In the genomic region with DNA sequence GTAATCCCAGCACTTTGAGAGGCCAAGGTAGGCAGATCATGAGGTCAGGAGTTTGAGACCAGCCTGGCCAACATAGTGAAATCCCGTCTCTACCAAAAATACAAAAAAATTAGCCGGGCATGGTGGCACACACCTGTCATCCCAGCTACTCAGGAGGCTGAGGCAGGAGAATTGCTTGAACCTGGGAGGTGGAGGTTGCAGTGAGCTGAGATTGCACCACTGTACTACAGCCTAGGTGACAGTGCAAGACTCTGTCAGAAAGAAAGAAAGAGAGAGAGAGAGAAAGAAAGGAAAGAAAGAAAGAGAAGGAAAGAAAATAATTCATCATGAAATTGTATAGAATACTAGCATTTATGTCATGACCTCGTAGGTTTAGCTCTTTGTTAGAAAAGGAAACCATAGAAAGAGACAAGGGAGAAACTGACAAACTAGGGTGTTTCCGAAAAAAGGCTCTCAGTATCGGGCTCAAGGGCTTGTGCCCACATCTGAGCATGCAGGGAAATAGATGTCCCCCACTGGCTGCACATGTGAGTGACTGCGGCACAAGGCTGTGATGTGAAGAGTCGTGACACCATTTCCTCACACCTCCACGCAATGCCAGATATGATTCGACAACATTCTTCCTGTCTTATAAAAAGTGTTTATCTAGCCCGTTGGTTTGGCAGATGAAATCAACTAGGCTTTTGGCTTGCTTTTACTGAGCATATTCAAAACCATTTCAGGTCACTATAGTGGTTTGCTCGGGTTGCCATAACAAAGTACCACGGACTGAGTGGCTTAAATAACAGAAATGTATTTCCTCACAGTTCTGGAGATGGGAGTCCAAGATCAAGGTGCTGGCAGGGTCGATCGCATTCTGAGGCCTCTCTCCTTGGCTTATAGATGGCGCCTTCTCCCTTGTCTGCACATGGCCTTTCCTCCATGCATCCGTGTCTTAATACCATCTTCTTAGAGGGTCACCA, we compare ENCODE assay signal across 7 cellular contexts. TPM values are rescaled to one million over a fixed set of nuclear protein-coding genes. Genes with fewer than 3 reads are reported as not detected.
DNase-seq lines count a peak whose midpoint lies in the region; ATAC-seq and TF ChIP-seq lines count a peak whose summit lies in the region.

No MANE protein-coding gene starts in this region.

- no peak overlapping the region for H4K5ac ChIP-seq in H9 (ENCODE audit: insufficient read length, low read depth, low read length)

- no peaks in the 10 kb centered on the region for H3K36me3 ChIP-seq in lower lobe of right lung

- no peak overlapping the region for H3K4ac ChIP-seq in H9 (ENCODE audit: low read depth, low read length)

- H3K9me3 Mint-ChIP-seq in H9 = no peaks in the 10 kb centered on the region

- H2BK5ac ChIP-seq in H9 (ENCODE audit: insufficient read length, low read length) = no peak overlapping the region

- peak overlapping the region in 1 of 3 experiments; percentile 46; a peak in 1 of 7 replicates for H3K27ac Mint-ChIP-seq in H9

- H3K4me3 ChIP-seq in lower lobe of right lung = peak overlapping the region; percentile 57

- no peak overlapping the region for H3K18ac ChIP-seq in H9 (ENCODE audit: insufficient read length, low read depth, low read length)

- no peak overlapping the region for H2AFZ ChIP-seq in H9 (ENCODE audit: low read length)

- H3K27me3 ChIP-seq in lower lobe of right lung (ENCODE audit: low read depth) (no peaks in the 10 kb centered on the region), H9 (ENCODE audit: insufficient read depth, low read length) (no peaks in the 10 kb centered on the region)

- H3K9ac ChIP-seq in H9 (ENCODE audit: extremely low read depth, insufficient read length, low read length) = no peak overlapping the region

- DNase-seq in NK-92 (lab: John Stamatoyannopoulos, UW; ENCODE audit: unreplicated experiment) (peak; percentile 13), lower lobe of right lung (no peak), H9 (no peak), C1 segment of cervical spinal cord (lab: John Stamatoyannopoulos, UW) (no peak)
- DNase-seq in activated effector memory CD4-positive, alpha-beta T cell treated with anti-CD3 and anti-CD28 coated beads, Interleukin-2, amount 50 U/mL, for 16 hours = peak; percentile 91
- peak; percentile 53 to 84 (median 76) for DNase-seq in stimulated activated naive CD4-positive, alpha-beta T cell (lab: John Stamatoyannopoulos, UW)

- H4K20me1 ChIP-seq in H9 (ENCODE audit: control insufficient read depth, insufficient read depth, insufficient read length) = no peaks in the 10 kb centered on the region

- H3K27me3 Mint-ChIP-seq in H9 (ENCODE audit: low read depth) = no peaks in the 10 kb centered on the region; the same call in 1 of the 2 replicates

- H2BK120ac ChIP-seq in H9 (ENCODE audit: low read depth, low read length, poor library complexity, severe bottlenecking) = no peak overlapping the region

- H2BK20ac ChIP-seq in H9 (ENCODE audit: low read depth, low read length, poor library complexity, severe bottlenecking) = no peak overlapping the region

- TF ChIP-seq CTCF in lower lobe of right lung (IDR thresholded peaks at IDR 0.05) = no peak
- TF ChIP-seq CTCF in H9 (conservative IDR thresholded peaks at IDR 0.05) = no peak

- H3K23ac ChIP-seq in H9 (ENCODE audit: insufficient read length, low read depth, low read length) = no peak overlapping the region

- peaks cover 13 to 15% of the 10 kb centered on the region in 2 experiments for H3K4me1 Mint-ChIP-seq in H9

- H3T11ph ChIP-seq in H9 (ENCODE audit: low read length) = no peak overlapping the region

- no peak overlapping the region for H4K91ac ChIP-seq in H9 (ENCODE audit: insufficient read length, low read depth, low read length)

- no peaks in the 10 kb centered on the region for H3K9me3 ChIP-seq in lower lobe of right lung
- no peaks in the 10 kb centered on the region for H3K9me3 ChIP-seq in H9 (ENCODE audit: control insufficient read depth, low read depth, low read length)

- intact Hi-C loops in lower lobe of right lung (cut with DNase I) = loop anchor here (10.0 kb wide), 1 partner anchor 85 kb away; no protein-coding TSS in a partner anchor

- H2BK15ac ChIP-seq in H9 (ENCODE audit: low read depth, low read length) = no peak overlapping the region

- H3K27ac ChIP-seq in lower lobe of right lung = peak overlapping the region; percentile 89
- no peak overlapping the region for H3K27ac ChIP-seq in H9 (ENCODE audit: insufficient read length, low read depth, low read length)

- H3K4me1 ChIP-seq in lower lobe of right lung (peaks cover 59% of the 10 kb centered on the region), H9 (ENCODE audit: insufficient read depth, low read length) (no peaks in the 10 kb centered on the region)

- no peak overlapping the region for H3K4me3 Mint-ChIP-seq in H9

- no peak overlapping the region for H4K8ac ChIP-seq in H9 (replicated peaks; ENCODE audit: insufficient read length, low read depth, low read length)

- H3K79me1 ChIP-seq in H9 (ENCODE audit: insufficient read depth, low read depth, low read length, poor library complexity, severe bottlenecking) = no peaks in the 10 kb centered on the region

- no peak overlapping the region for H3K4me2 ChIP-seq in H9 (ENCODE audit: insufficient read depth, insufficient read length, low read length)

- H3K36me3 Mint-ChIP-seq in H9 (ENCODE audit: insufficient read depth in 1 of 3, low read depth in 3 of 3) = no peaks in the 10 kb centered on the region

- H2BK12ac ChIP-seq in H9 (ENCODE audit: insufficient read length, low read depth, low read length) = no peak overlapping the region

- H3K56ac ChIP-seq in H9 (ENCODE audit: insufficient read length, low read depth, low read length) = no peak overlapping the region

- no CpG with 5 or more reads among the region's 16 CpGs for WGBS in H9 (ENCODE audit: extremely low coverage, insufficient read length, low lambda C conversion rate)

- no peak overlapping the region for H2AK5ac ChIP-seq in H9 (ENCODE audit: insufficient read length, low read length)

- H3K23me2 ChIP-seq in H9 (ENCODE audit: insufficient read length, low read depth, low read length, poor library complexity, severe bottlenecking) = no peaks in the 10 kb centered on the region

- H3K14ac ChIP-seq in H9 (ENCODE audit: insufficient read depth, low read length) = no peak overlapping the region

- ATAC-seq in GM21367 (IDR thresholded peaks at IDR 0.05; ENCODE audit: unreplicated experiment) (peak; percentile 32), lower lobe of right lung (peak; percentile 43 to 64)

- no peaks in the 10 kb centered on the region for H3K79me2 ChIP-seq in H9 (ENCODE audit: insufficient read depth, low read length)

RNA-seq across cellular contexts. Expression of gene SRGN, which starts 2.0 kb away (rescaled TPM):
- 232 TPM for total RNA-seq in lower lobe of right lung
- total RNA-seq in H9 (2021) = not detected in 2 replicates

RNA-seq across cellular contexts. Expression of gene VPS26A, which starts 34.1 kb away (rescaled TPM):
- 51.2 TPM for total RNA-seq in lower lobe of right lung
- 41.8 and 43.8 TPM in 2 replicates for total RNA-seq in H9 (2021)

Comparison
In these comparisons a context has a peak if more than half of its experiments do, and no peak if none do; other contexts are left out.
1. DNase-seq: peak in NK-92 (single experiment), activated effector memory CD4-positive, alpha-beta T cell treated with anti-CD3 and anti-CD28 coated beads, Interleukin-2, amount 50 U/mL, for 16 hours (single experiment) and stimulated activated naive CD4-positive, alpha-beta T cell (6 of 6); none in lower lobe of right lung (single experiment), H9 (single experiment) and C1 segment of cervical spinal cord (0 of 14).
2. RNA of gene SRGN, which starts 2.0 kb away (total RNA-seq): 232 TPM in lower lobe of right lung (single experiment); not detected in H9; every median in the first group is over 100 times any median in the second.